ENCODE assay signal across 12 cellular contexts in genomic region chr10:24929056-24929544, GRCh38. TPM values are rescaled to one million over a fixed set of nuclear protein-coding genes. Genes with fewer than 3 reads are reported as not detected.
DNase-seq lines count a peak whose midpoint lies in the region; ATAC-seq and TF ChIP-seq lines count a peak whose summit lies in the region.
"Had no signal": no experiment of that assay in that cellular context is flagged by ENCODE, and none has a peak within 500 bp of the region (broad histone marks: within the 10 kb centered on the region; RNA-seq: fewer than 3 reads in every experiment).

No MANE protein-coding gene starts in this region.

- peaks cover 5% of the 10 kb centered on the region for H3K36me3 Mint-ChIP-seq in glutamatergic neuron (ENCODE audit: unreplicated experiment)

- ATAC-seq in GM18868 (IDR thresholded peaks at IDR 0.05; ENCODE audit: unreplicated experiment) (peak; percentile 61), GM18517 (IDR thresholded peaks at IDR 0.05; ENCODE audit: unreplicated experiment) (no peak)
- ATAC-seq: activated T-cell treated with anti-CD3 and anti-CD28 coated beads, Interleukin-2, amount 50 U/mL, for 4 hours; stimulated activated naive CD8-positive, alpha-beta T cell treated with anti-CD3 and anti-CD28 coated beads, Interleukin-15, amount 100 ng/mL, for 72 hours had no signal

- no peak overlapping the region for H3K27ac Mint-ChIP-seq in glutamatergic neuron (ENCODE audit: unreplicated experiment)
- H3K27ac Mint-ChIP-seq: stimulated activated naive CD8-positive, alpha-beta T cell treated with anti-CD3 and anti-CD28 coated beads, Interleukin-15, amount 100 ng/mL, for 72 hours had no signal

- H3K4me1 Mint-ChIP-seq in glutamatergic neuron (ENCODE audit: low read depth, unreplicated experiment): peaks cover 16% of the 10 kb centered on the region

- peaks cover 4% of the 10 kb centered on the region for H3K27me3 Mint-ChIP-seq in glutamatergic neuron (ENCODE audit: unreplicated experiment)
- H3K27me3 Mint-ChIP-seq: stimulated activated naive CD8-positive, alpha-beta T cell treated with anti-CD3 and anti-CD28 coated beads, Interleukin-15, amount 100 ng/mL, for 72 hours had no signal

- H3K9me3 Mint-ChIP-seq in glutamatergic neuron (ENCODE audit: unreplicated experiment): peaks cover 9% of the 10 kb centered on the region

- peak overlapping the region; percentile 13 for H3K4me3 Mint-ChIP-seq in glutamatergic neuron (ENCODE audit: unreplicated experiment)
- H3K4me3 Mint-ChIP-seq: activated T-cell treated with anti-CD3 and anti-CD28 coated beads, Interleukin-2, amount 50 U/mL, for 4 hours; stimulated activated naive CD8-positive, alpha-beta T cell treated with anti-CD3 and anti-CD28 coated beads, Interleukin-15, amount 100 ng/mL, for 72 hours had no signal

- TF ChIP-seq CTCF in glutamatergic neuron (IDR thresholded peaks at IDR 0.05; ENCODE audit: partially characterized antibody, unreplicated experiment): no peak

- in situ Hi-C loops in SK-MEL-5 (cut with HindIII; ENCODE audit: low pct_unique_long_range_greater_than_20kb, low sequenced_read_pairs): no loop called here

- DNase-seq in A172 (ENCODE audit: low spot score) (peak; percentile 36), SK-MEL-5 (ENCODE audit: low read depth, low spot score) (peak; percentile 77), glutamatergic neuron (no peak), putamen (ENCODE audit: low spot score) (no peak), NCI-H2029 (lab: John Stamatoyannopoulos, UW) (no peak), iPS-NIHi7 (ENCODE audit: extremely low spot score) (no peak)
- DNase-seq: activated T-cell treated with anti-CD3 and anti-CD28 coated beads, Interleukin-2, amount 50 U/mL, for 4 hours; heart right ventricle; stimulated activated CD4-positive, alpha-beta T cell treated with anti-CD3 and anti-CD28 coated beads, Interleukin-1b, Interleukin-23, amount 100 ng/mL, for 48 hours; stimulated activated naive CD8-positive, alpha-beta T cell treated with anti-CD3 and anti-CD28 coated beads, Interleukin-15, amount 100 ng/mL, for 72 hours had no signal

RNA-seq across cellular contexts. Expression of gene PRTFDC1, which starts 23.3 kb away (rescaled TPM):
- total RNA-seq in A172 (2014; rRNA removed; shearing (Covaris generic)): 10.1 and 15.8 TPM in 2 replicates
- 0.21 and 0.24 TPM in 2 replicates for total RNA-seq in SK-MEL-5 (2014; rRNA removed; shearing (Covaris generic))
- 0.08 and 0.17 TPM in 2 replicates for polyA plus RNA-seq in SK-MEL-5 (2015; cell fraction: cytosol; rRNA removed)
- 0.09 and 2.9 TPM in 2 replicates for polyA plus RNA-seq in SK-MEL-5 (2015; cell fraction: nucleus; rRNA removed)
- total RNA-seq in glutamatergic neuron (ENCODE audit: unreplicated experiment): 14.4 TPM

Comparison
In these comparisons a context has a peak if more than half of its experiments do, and no peak if none do; other contexts are left out.
1. DNase-seq: peak in A172 (single experiment) and SK-MEL-5 (single experiment); none in glutamatergic neuron (single experiment), putamen (single experiment), NCI-H2029 (single experiment) and iPS-NIHi7 (single experiment).